8 cellular contexts compared by ENCODE assay signal in the genomic region with DNA sequence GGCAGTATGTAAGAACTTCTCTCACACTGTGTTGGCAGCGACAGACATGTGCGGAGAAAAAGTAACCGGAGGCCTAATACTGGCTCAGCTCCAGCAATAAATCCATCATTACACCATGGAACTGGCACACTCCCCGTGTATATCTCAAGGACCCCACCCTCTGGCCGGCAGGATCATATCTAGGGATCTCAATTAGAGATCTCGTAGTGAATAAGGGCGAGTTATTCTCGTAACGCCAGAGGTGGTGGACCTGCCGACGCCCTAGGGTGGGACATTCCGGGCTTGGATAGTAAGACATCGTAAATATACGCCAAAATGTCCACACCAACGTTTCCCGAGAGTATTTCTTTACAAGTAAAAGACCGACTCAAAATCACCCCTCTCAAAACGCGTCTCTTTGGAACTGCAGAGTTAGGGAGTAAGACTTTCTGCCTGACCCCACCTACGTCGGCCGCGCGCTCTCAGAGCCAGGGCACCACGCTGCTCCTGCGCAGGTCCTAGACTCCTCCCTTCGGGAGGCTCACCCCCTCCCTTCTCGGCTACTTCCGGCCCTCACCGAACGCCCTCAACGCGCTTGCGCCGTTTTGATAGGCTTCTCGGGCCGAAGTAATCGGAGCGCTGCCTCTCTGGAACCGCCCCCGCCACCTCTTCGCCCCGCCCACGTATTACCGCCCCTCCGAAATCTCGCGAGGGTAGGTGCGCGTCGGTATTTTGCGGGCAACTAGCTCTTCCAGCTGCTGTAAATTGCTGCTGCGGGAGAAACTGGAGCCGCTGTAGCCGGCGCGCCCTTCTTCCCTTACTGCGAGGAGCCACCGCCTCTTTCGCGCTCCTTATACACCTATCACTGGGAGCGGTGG. TPM values are rescaled to one million over a fixed set of nuclear protein-coding genes. Genes with fewer than 3 reads are reported as not detected.
DNase-seq lines count a peak whose midpoint lies in the region; ATAC-seq, FAIRE-seq and TF ChIP-seq lines count a peak whose summit lies in the region.

A gene with protein sequence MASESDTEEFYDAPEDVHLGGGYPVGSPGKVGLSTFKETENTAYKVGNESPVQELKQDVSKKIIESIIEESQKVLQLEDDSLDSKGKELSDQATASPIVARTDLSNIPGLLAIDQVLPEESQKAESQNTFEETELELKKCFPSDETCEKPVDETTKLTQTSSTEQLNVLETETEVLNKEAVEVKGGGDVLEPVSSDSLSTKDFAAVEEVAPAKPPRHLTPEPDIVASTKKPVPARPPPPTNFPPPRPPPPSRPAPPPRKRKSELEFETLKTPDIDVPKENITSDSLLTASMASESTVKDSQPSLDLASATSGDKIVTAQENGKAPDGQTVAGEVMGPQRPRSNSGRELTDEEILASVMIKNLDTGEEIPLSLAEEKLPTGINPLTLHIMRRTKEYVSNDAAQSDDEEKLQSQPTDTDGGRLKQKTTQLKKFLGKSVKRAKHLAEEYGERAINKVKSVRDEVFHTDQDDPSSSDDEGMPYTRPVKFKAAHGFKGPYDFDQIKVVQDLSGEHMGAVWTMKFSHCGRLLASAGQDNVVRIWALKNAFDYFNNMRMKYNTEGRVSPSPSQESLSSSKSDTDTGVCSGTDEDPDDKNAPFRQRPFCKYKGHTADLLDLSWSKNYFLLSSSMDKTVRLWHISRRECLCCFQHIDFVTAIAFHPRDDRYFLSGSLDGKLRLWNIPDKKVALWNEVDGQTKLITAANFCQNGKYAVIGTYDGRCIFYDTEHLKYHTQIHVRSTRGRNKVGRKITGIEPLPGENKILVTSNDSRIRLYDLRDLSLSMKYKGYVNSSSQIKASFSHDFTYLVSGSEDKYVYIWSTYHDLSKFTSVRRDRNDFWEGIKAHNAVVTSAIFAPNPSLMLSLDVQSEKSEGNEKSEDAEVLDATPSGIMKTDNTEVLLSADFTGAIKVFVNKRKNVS (plus strand): TSS at position 706 of the 857 bp plus-strand sequence. CDS start 398 bp downstream, outside the sequence.

- peaks cover 39% of the 10 kb centered on the region for H3K79me2 ChIP-seq in keratinocyte (ENCODE audit: control insufficient read depth, insufficient read depth, low read length)

- H2AFZ ChIP-seq in keratinocyte (ENCODE audit: control insufficient read depth, low read length) = peak within 1 kb of the TSS; percentile 67

- peak within 1 kb of the TSS; percentile 83 for H3K27ac ChIP-seq in keratinocyte (ENCODE audit: control insufficient read depth, insufficient read depth, low read length)

- TF ChIP-seq POLR2A in GM19099 (IDR thresholded peaks at IDR 0.05; ENCODE audit: extremely low read depth, insufficient read length, low read depth) = peak; percentile 64

- DNase-seq in AG20443 (ENCODE audit: low spot score) = peak; percentile 96
- peak; percentile 85 for DNase-seq in NCI-H510A (lab: John Stamatoyannopoulos, UW)
- DNase-seq in activated CD4-positive, alpha-beta T cell treated with anti-CD3 and anti-CD28 coated beads for 1 hour = peak; percentile 89
- DNase-seq in cerebellum (ENCODE audit: low spot score) = peak; percentile 93
- peak; percentile 58 for DNase-seq in keratinocyte (ENCODE audit: low read depth, low spot score)
- peak; percentile 81 to 84 for DNase-seq in stimulated activated CD4-positive, alpha-beta T cell treated with anti-CD3 and anti-CD28 coated beads, Interleukin-15, amount 100 ng/mL, for 1 hour (ENCODE audit: low read depth in 1 of 2, low spot score in 1 of 2)

- H3K4me1 ChIP-seq in keratinocyte (ENCODE audit: control insufficient read depth, extremely low read depth, insufficient read depth, low read length) = peaks cover 7% of the 10 kb centered on the region

- FAIRE-seq in keratinocyte (lab: Jason Lieb, UNC) = no peak

- peak in 1 of 3 experiments; percentile 1 for TF ChIP-seq CTCF in keratinocyte (optimal IDR thresholded peaks at IDR 0.05 in 1 of 3, IDR thresholded peaks at IDR 0.05 in 1 of 3, conservative IDR thresholded peaks at IDR 0.05 in 1 of 3; ENCODE audit: extremely low read depth in 1 of 3, insufficient read depth in 2 of 3, low read length in 3 of 3)

- peak within 1 kb of the TSS; percentile 83 for H3K4me2 ChIP-seq in keratinocyte (ENCODE audit: control insufficient read depth, extremely low read depth, insufficient read depth, low read depth, low read length)

- no peaks in the 10 kb centered on the region for H3K36me3 ChIP-seq in keratinocyte (ENCODE audit: control insufficient read depth in 2 of 2, extremely low read depth in 1 of 2, insufficient read depth in 2 of 2, low read length in 2 of 2)

- H4K20me1 ChIP-seq in keratinocyte (ENCODE audit: control insufficient read depth, extremely low read depth, insufficient read depth, low read length) = no peaks in the 10 kb centered on the region

- dilution Hi-C loops in keratinocyte (cut with MboI; ENCODE audit: extremely low pct_ligation_motif_present, low sequenced_read_pairs) = no loop called here

- peak; percentile 88 for ATAC-seq in HG03432 (IDR thresholded peaks at IDR 0.05; ENCODE audit: unreplicated experiment)

- peak within 1 kb of the TSS; percentile 89 for H3K9ac ChIP-seq in keratinocyte (ENCODE audit: control insufficient read depth, extremely low read depth, insufficient read depth, low read length)

- peak within 1 kb of the TSS; percentile 74 to 83 (median 74) for H3K4me3 ChIP-seq in keratinocyte (ENCODE audit: control insufficient read depth in 2 of 3, extremely low read depth in 1 of 3, insufficient read depth in 2 of 3, low read depth in 1 of 3, low read length in 3 of 3)

- no peaks in the 10 kb centered on the region for H3K9me1 ChIP-seq in keratinocyte (ENCODE audit: control insufficient read depth, extremely low read depth, insufficient read depth, low read length)

- H3K9me3 ChIP-seq in keratinocyte (ENCODE audit: control insufficient read depth, low read depth, low read length) = no peaks in the 10 kb centered on the region

- H3K27me3 ChIP-seq in keratinocyte (ENCODE audit: control insufficient read depth, extremely low read depth, insufficient read depth, low read length) = no peaks in the 10 kb centered on the region

RNA-seq across cellular contexts. Expression of the gene that starts here (rescaled TPM):
- total RNA-seq in cerebellum = 23.0 TPM
- 13.2 to 22.9 TPM (median 16.1 TPM) in 3 replicates for polyA plus RNA-seq in keratinocyte
- polyA plus RNA-seq in keratinocyte (2011; ENCODE audit: low read depth) = 12.4 TPM
- 7.8 and 14.7 TPM in 2 replicates for polyA plus RNA-seq in keratinocyte (2011; cell fraction: cytosol; rRNA removed)
- 27.2 and 35.4 TPM in 2 replicates for polyA plus RNA-seq in keratinocyte (2011; cell fraction: nucleus; rRNA removed)
- 7.2 and 11.8 TPM in 2 replicates for polyA plus RNA-seq in keratinocyte (2012; ENCODE audit: low replicate concordance)
- polyA minus RNA-seq in keratinocyte = 3.1 to 29.3 TPM (median 13.2 TPM) in 3 replicates
- polyA minus RNA-seq in keratinocyte (2011; cell fraction: cytosol; rRNA and poly(A)+ RNA removed) = 14.8 TPM
- polyA minus RNA-seq in keratinocyte (2011; cell fraction: nucleus; rRNA and poly(A)+ RNA removed) = 26.8 and 47.5 TPM in 2 replicates

Comparison
In these comparisons a context has a peak if more than half of its experiments do, and no peak if none do; other contexts are left out.
1. Peak in every context shown above with its lines: DNase-seq, ATAC-seq, H3K4me3 ChIP-seq and H3K27ac ChIP-seq.